ENCODE assay signal across 8 cellular contexts in genomic region chrX:133838761-133839676, GRCh38.
DNase-seq lines count a peak whose midpoint lies in the region; ATAC-seq and TF ChIP-seq lines count a peak whose summit lies in the region.

No MANE protein-coding gene starts in this region.

- H3K9me3 ChIP-seq in WERI-Rb-1 (ENCODE audit: severe bottlenecking), result no peaks in the 10 kb centered on the region

- no peak overlapping the region for H3K4me3 ChIP-seq in WERI-Rb-1 (ENCODE audit: low read depth, low read length)
- no peak overlapping the region for H3K4me3 ChIP-seq in fibroblast of the aortic adventitia (ENCODE audit: low read depth, low read length)

- peak; percentile 51 for TF ChIP-seq CTCF in WERI-Rb-1 (IDR thresholded peaks at IDR 0.05; ENCODE audit: low read depth, low read length)
- TF ChIP-seq CTCF in fibroblast of the aortic adventitia (IDR thresholded peaks at IDR 0.05; ENCODE audit: insufficient read depth, low read length), result peak; percentile 71

- no peak for ATAC-seq in HG03442 (IDR thresholded peaks at IDR 0.05; ENCODE audit: unreplicated experiment)

- peak; percentile 17 for DNase-seq in NCI-H2107 treated with DMSO at 0.1 percent for 48 hours (lab: John Stamatoyannopoulos, UW; ENCODE audit: unreplicated experiment)
- DNase-seq in NCI-H2107 (lab: John Stamatoyannopoulos, UW), result no peak
- peak; percentile 1 for DNase-seq in HS-27A (ENCODE audit: low read depth)
- peak; percentile 35 for DNase-seq in WERI-Rb-1
- DNase-seq in fibroblast of the aortic adventitia (ENCODE audit: low read depth), result peak; percentile 32
- peak; percentile 41 for DNase-seq in renal cortical epithelial cell (ENCODE audit: low read depth)
- no peak for DNase-seq in GOT3 (lab: John Stamatoyannopoulos, UW)

- no peak overlapping the region for H3K27ac ChIP-seq in WERI-Rb-1

- no peaks in the 10 kb centered on the region for H3K36me3 ChIP-seq in WERI-Rb-1

- H3K27me3 ChIP-seq in WERI-Rb-1 (ENCODE audit: insufficient read depth, low read depth, severe bottlenecking), result peaks cover 15% of the 10 kb centered on the region

Comparison
In these comparisons a context has a peak if more than half of its experiments do, and no peak if none do; other contexts are left out.
1. DNase-seq: peak in NCI-H2107 treated with DMSO at 0.1 percent for 48 hours (single experiment), HS-27A (single experiment), WERI-Rb-1 (single experiment), fibroblast of the aortic adventitia (single experiment) and renal cortical epithelial cell (single experiment); none in NCI-H2107 (single experiment) and GOT3 (single experiment).